In the genomic region with DNA sequence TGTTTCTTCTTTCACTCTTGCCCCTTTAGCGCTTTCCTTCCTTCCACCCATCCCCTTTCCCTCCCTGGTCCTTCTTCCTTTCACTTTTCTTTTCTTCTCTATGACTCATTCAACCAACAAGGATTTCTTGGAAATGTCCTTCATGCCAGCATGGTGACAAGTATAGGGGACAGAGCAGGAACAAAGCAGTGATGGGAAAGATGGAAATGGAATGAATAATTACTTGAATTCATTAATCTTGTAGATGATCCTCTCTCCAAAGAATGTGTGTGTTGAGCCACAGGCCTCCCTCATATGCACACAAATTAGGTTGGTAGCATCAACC, we compare ENCODE assay signal across 1 cellular context.
TF ChIP-seq lines count a peak whose summit lies in the region.

No MANE protein-coding gene starts in this region.

TF ChIP-seq in SK-N-SH, 30 proteins besides CTCF, POLR2A, EP300 and RAD21 (continued from another document):
- TF ChIP-seq FOSL2 (IDR thresholded peaks at IDR 0.05; ENCODE audit: borderline replicate concordance, low read depth): peak; percentile 47
- TF ChIP-seq, protein P1, sequence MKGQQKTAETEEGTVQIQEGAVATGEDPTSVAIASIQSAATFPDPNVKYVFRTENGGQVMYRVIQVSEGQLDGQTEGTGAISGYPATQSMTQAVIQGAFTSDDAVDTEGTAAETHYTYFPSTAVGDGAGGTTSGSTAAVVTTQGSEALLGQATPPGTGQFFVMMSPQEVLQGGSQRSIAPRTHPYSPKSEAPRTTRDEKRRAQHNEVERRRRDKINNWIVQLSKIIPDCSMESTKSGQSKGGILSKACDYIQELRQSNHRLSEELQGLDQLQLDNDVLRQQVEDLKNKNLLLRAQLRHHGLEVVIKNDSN (IDR thresholded peaks at IDR 0.05; ENCODE audit: borderline replicate concordance, low read depth): no peak
- TF ChIP-seq RCOR1 (IDR thresholded peaks at IDR 0.05; ENCODE audit: low read length): no peak
- TF ChIP-seq SIN3A (IDR thresholded peaks at IDR 0.05; ENCODE audit: borderline replicate concordance, low read depth, low read length): no peak
- no peak for TF ChIP-seq TAF1 (IDR thresholded peaks at IDR 0.05; ENCODE audit: borderline replicate concordance, low read depth, low read length)
